In genomic region chr5:137935190-137935589, GRCh38 we compare ENCODE assay signal across 15 cellular contexts. TPM values are rescaled to one million over a fixed set of nuclear protein-coding genes. Genes with fewer than 3 reads are reported as not detected.
DNase-seq lines count a peak whose midpoint lies in the region; ATAC-seq and TF ChIP-seq lines count a peak whose summit lies in the region.
"Had no signal": no experiment of that assay in that cellular context is flagged by ENCODE, and none has a peak within 500 bp of the region (broad histone marks: within the 10 kb centered on the region; RNA-seq: fewer than 3 reads in every experiment).

No MANE protein-coding gene starts in this region.

- POLR2A ChIA-PET in RWPE1 (lab: Yijun Ruan, JAX; ENCODE audit: low non-redundant PET) = no interaction called here

- H3K27ac ChIP-seq in upper lobe of left lung (no peak overlapping the region), RWPE1 (no peak overlapping the region)

- H3K4me3 ChIP-seq in upper lobe of left lung = no peak overlapping the region

- no peaks in the 10 kb centered on the region for H3K27me3 Mint-ChIP-seq in memory B cell
- H3K27me3 Mint-ChIP-seq: activated CD4-positive, alpha-beta T cell treated with anti-CD3 and anti-CD28 coated beads, Interleukin-2, amount 10 ng/mL, durations not matched to agents 24 days and 14 days had no signal

- no peak for TF ChIP-seq EP300 in upper lobe of left lung (IDR thresholded peaks at IDR 0.05)

- peak; percentile 14 for DNase-seq in GM10266 (ENCODE audit: extremely low spot score)
- no peak for DNase-seq in memory B cell (ENCODE audit: low spot score in 2 of 2)
- DNase-seq in upper lobe of left lung = no peak
- no peak for DNase-seq in RWPE1 (ENCODE audit: low spot score)
- DNase-seq: activated CD4-positive, alpha-beta T cell treated with anti-CD3 and anti-CD28 coated beads, Interleukin-2, amount 10 ng/mL, durations not matched to agents 24 days and 14 days; activated gamma-delta T cell; kidney; MV-4-11; right cardiac atrium; stimulated activated CD4-positive, alpha-beta T cell treated with anti-CD3 and anti-CD28 coated beads, Interleukin-2, amount 100 ng/mL, for 48 hours; stimulated activated naive CD4-positive, alpha-beta T cell had no signal

- no peaks in the 10 kb centered on the region for H3K9me3 ChIP-seq in upper lobe of left lung

- TF ChIP-seq CTCF in GM10266 (IDR thresholded peaks at IDR 0.05; ENCODE audit: control insufficient read depth, insufficient read depth, low read depth, missing control alignments) = no peak
- no peak for TF ChIP-seq CTCF in upper lobe of left lung (IDR thresholded peaks at IDR 0.05)
- no peak for TF ChIP-seq CTCF in RWPE1 (conservative IDR thresholded peaks at IDR 0.05; ENCODE audit: low read depth)

- ATAC-seq in GM19397 (IDR thresholded peaks at IDR 0.05; ENCODE audit: unreplicated experiment) (peak; percentile 48), HG03442 (IDR thresholded peaks at IDR 0.05; ENCODE audit: unreplicated experiment) (peak; percentile 66), memory B cell (ENCODE audit: low read depth) (peak; percentile 38), upper lobe of left lung (ENCODE audit: low FRiP score in 2 of 2) (no peak), GM21737 (IDR thresholded peaks at IDR 0.05; ENCODE audit: unreplicated experiment) (no peak), HG03097 (IDR thresholded peaks at IDR 0.05; ENCODE audit: low FRiP score, unreplicated experiment) (no peak)
- ATAC-seq: right cardiac atrium had no signal

- no peak for TF ChIP-seq POLR2A in upper lobe of left lung (IDR thresholded peaks at IDR 0.05)

- 88 to 89% methylated on average over 1 of the region's 1 CpG for WGBS in upper lobe of left lung, 2 donors

- H3K36me3 Mint-ChIP-seq in memory B cell = peaks cover 22% of the 10 kb centered on the region

- H3K27me3 ChIP-seq in upper lobe of left lung = no peaks in the 10 kb centered on the region

- H3K36me3 ChIP-seq in upper lobe of left lung = peaks cover 14 to 33% (median 22%) of the 10 kb centered on the region in 4 donors

- CTCF ChIA-PET in RWPE1 (lab: Yijun Ruan, JAX) = interaction anchor here (0.6 to 0.8 kb wide), 3 partner anchors 19 to 142 kb away, joined by 3 to 4 read pairs (median 3); no protein-coding TSS in a partner anchor

- H3K9me3 Mint-ChIP-seq in memory B cell = no peaks in the 10 kb centered on the region
- H3K9me3 Mint-ChIP-seq: activated CD4-positive, alpha-beta T cell treated with anti-CD3 and anti-CD28 coated beads, Interleukin-2, amount 10 ng/mL, durations not matched to agents 24 days and 14 days had no signal

- no peaks in the 10 kb centered on the region for H3K4me1 ChIP-seq in upper lobe of left lung

- peak overlapping the region; percentile 85 for H3K27ac Mint-ChIP-seq in memory B cell
- H3K27ac Mint-ChIP-seq: activated CD4-positive, alpha-beta T cell treated with anti-CD3 and anti-CD28 coated beads, Interleukin-2, amount 10 ng/mL, durations not matched to agents 24 days and 14 days had no signal

- H3K4me1 Mint-ChIP-seq in memory B cell = peaks cover 7% of the 10 kb centered on the region

- H3K4me3 Mint-ChIP-seq in memory B cell = no peak overlapping the region
- H3K4me3 Mint-ChIP-seq: activated CD4-positive, alpha-beta T cell treated with anti-CD3 and anti-CD28 coated beads, Interleukin-2, amount 10 ng/mL, durations not matched to agents 24 days and 14 days had no signal

RNA-seq across cellular contexts. Expression of gene PKD2L2, which starts 45.9 kb away (rescaled TPM):
- not detected for total RNA-seq in upper lobe of left lung
- total RNA-seq: activated CD4-positive, alpha-beta T cell treated with anti-CD3 and anti-CD28 coated beads, Interleukin-2, amount 10 ng/mL, durations not matched to agents 24 days and 14 days; kidney had no signal

Comparison
In these comparisons a context has a peak if more than half of its experiments do, and no peak if none do; other contexts are left out.
1. ATAC-seq: peak in GM19397 (single experiment), HG03442 (single experiment) and memory B cell (single experiment); none in upper lobe of left lung (0 of 2), GM21737 (single experiment) and HG03097 (single experiment).